Comparison of ENCODE assay signal across 1 cellular context in genomic region chr19:32676895-32677359, GRCh38.
TF ChIP-seq lines count a peak whose summit lies in the region.

No MANE protein-coding gene starts in this region.

TF ChIP-seq in HepG2, 621 proteins besides CTCF, POLR2A, EP300 and RAD21:
- no peak for TF ChIP-seq SRSF4 (IDR thresholded peaks at IDR 0.05; ENCODE audit: low read depth, low read length, poor library complexity, severe bottlenecking)
- TF ChIP-seq ETV5 (CRISPR knock-in tag; IDR thresholded peaks at IDR 0.05; ENCODE audit: borderline replicate concordance): no peak
- 0 out of 2 replicates have a peak, but pooled peaks have one; percentile 9 for TF ChIP-seq ZNF512B (CRISPR knock-in tag; IDR thresholded peaks at IDR 0.05; ENCODE audit: borderline replicate concordance)
- 0 out of 2 replicates have a peak, but pooled peaks have one; percentile 43 for TF ChIP-seq HNRNPL (IDR thresholded peaks at IDR 0.05; ENCODE audit: low read depth, low read length)
- peak; percentile 51; the same call in 1 of the 2 replicates for TF ChIP-seq ZNF777 (CRISPR knock-in tag; IDR thresholded peaks at IDR 0.05)
- no peak for TF ChIP-seq MBNL3 (CRISPR knock-in tag; conservative IDR thresholded peaks at IDR 0.05)
- TF ChIP-seq MED8 (CRISPR knock-in tag; IDR thresholded peaks at IDR 0.05; ENCODE audit: insufficient replicate concordance): no peak
